ENCODE assay signal across 10 cellular contexts in genomic region chr19:10747271-10747670, GRCh38. TPM values are rescaled to one million over a fixed set of nuclear protein-coding genes. Genes with fewer than 3 reads are reported as not detected.
A peak's percentile ranks its signal among the peaks of the same experiment; 100 is the strongest.
DNase-seq lines count a peak whose midpoint lies in the region; ATAC-seq and TF ChIP-seq lines count a peak whose summit lies in the region.
"Had no signal": no experiment of that assay in that cellular context is flagged by ENCODE, and none has a peak within 500 bp of the region (broad histone marks: within the 10 kb centered on the region; RNA-seq: fewer than 3 reads in every experiment).

No MANE protein-coding gene starts in this region.

- ATAC-seq in activated naive CD8-positive, alpha-beta T cell treated with anti-CD3 and anti-CD28 coated beads, Interleukin-2, amount 10 ng/mL, durations not matched to agents 7 days and 5 days (ENCODE audit: low read depth), result no peak
- ATAC-seq in activated naive CD8-positive, alpha-beta T cell treated with anti-CD3 and anti-CD28 coated beads, Interleukin-2, amount 50 U/mL, for 24 hours, result no peak

- intact Hi-C loops in activated T-helper 2 cell treated with anti-CD3 and anti-CD28 coated beads, Interferon-gamma antibody, Interleukin-2, Interleukin-4, amounts not matched to agents 10 μg/mL and 5 μg/mL and 100 μg/mL, durations not matched to agents 14 hours and 24 hours and 36 hours (cut with micrococcal nuclease), result no loop called here
- intact Hi-C loops in transverse colon (cut with DNase I; ENCODE audit: low total_unique reads), result no loop called here

- TF ChIP-seq POLR2A in transverse colon (IDR thresholded peaks at IDR 0.05), result peak; percentile 67

- peak overlapping the region; percentile 86 to 88 (median 87) for H3K27ac ChIP-seq in transverse colon

- no peak for TF ChIP-seq CTCF in transverse colon (IDR thresholded peaks at IDR 0.05)

- POLR2A ChIA-PET in activated naive CD8-positive, alpha-beta T cell treated with anti-CD3 and anti-CD28 coated beads, Interleukin-2, amount 10 ng/mL, durations not matched to agents 7 days and 5 days (lab: Charles Lee), result no interaction called here

- H3K27ac Mint-ChIP-seq in activated naive CD8-positive, alpha-beta T cell treated with anti-CD3 and anti-CD28 coated beads, Interleukin-2, amount 10 ng/mL, durations not matched to agents 7 days and 5 days, result peak overlapping the region; percentile 68
- H3K27ac Mint-ChIP-seq in activated naive CD8-positive, alpha-beta T cell treated with anti-CD3 and anti-CD28 coated beads, Interleukin-2, amount 50 U/mL, for 24 hours, result no peak overlapping the region
- peak overlapping the region; percentile 22 for H3K27ac Mint-ChIP-seq in activated T-helper 2 cell treated with anti-CD3 and anti-CD28 coated beads, Interferon-gamma antibody, Interleukin-2, Interleukin-4, amounts not matched to agents 10 μg/mL and 5 μg/mL and 100 μg/mL, durations not matched to agents 14 hours and 24 hours and 36 hours

- DNase-seq in activated naive CD8-positive, alpha-beta T cell treated with anti-CD3 and anti-CD28 coated beads, Interleukin-2, amount 10 ng/mL, durations not matched to agents 7 days and 5 days, result no peak
- DNase-seq in activated naive CD8-positive, alpha-beta T cell treated with anti-CD3 and anti-CD28 coated beads, Interleukin-2, amount 50 U/mL, for 24 hours, result no peak
- no peak for DNase-seq in activated T-helper 2 cell treated with anti-CD3 and anti-CD28 coated beads, Interferon-gamma antibody, Interleukin-2, Interleukin-4, amounts not matched to agents 10 μg/mL and 5 μg/mL and 100 μg/mL, durations not matched to agents 14 hours and 24 hours and 36 hours (ENCODE audit: low spot score)
- peak; percentile 3 for DNase-seq in medulla oblongata (ENCODE audit: extremely low spot score)
- DNase-seq in transverse colon, result peak; percentile 88
- no peak for DNase-seq in amygdala (lab: John Stamatoyannopoulos, UW)
- DNase-seq in NCI-H1417 treated with DMSO at 0.1 percent for 48 hours (lab: John Stamatoyannopoulos, UW), result no peak
- no peak for DNase-seq in glomerular visceral epithelial cell (ENCODE audit: extremely low spot score)
- DNase-seq: activated T-cell treated with anti-CD3 and anti-CD28 coated beads, Interleukin-2, amount 50 U/mL, for 1 hour; NCI-H774 had no signal

- H3K4me3 Mint-ChIP-seq in activated naive CD8-positive, alpha-beta T cell treated with anti-CD3 and anti-CD28 coated beads, Interleukin-2, amount 10 ng/mL, durations not matched to agents 7 days and 5 days, result no peak overlapping the region
- H3K4me3 Mint-ChIP-seq in activated naive CD8-positive, alpha-beta T cell treated with anti-CD3 and anti-CD28 coated beads, Interleukin-2, amount 50 U/mL, for 24 hours, result no peak overlapping the region
- H3K4me3 Mint-ChIP-seq in activated T-helper 2 cell treated with anti-CD3 and anti-CD28 coated beads, Interferon-gamma antibody, Interleukin-2, Interleukin-4, amounts not matched to agents 10 μg/mL and 5 μg/mL and 100 μg/mL, durations not matched to agents 14 hours and 24 hours and 36 hours (ENCODE audit: low read depth), result no peak overlapping the region

- no peak overlapping the region for H3K4me3 ChIP-seq in transverse colon

- in situ Hi-C loops in transverse colon (cut with MboI; ENCODE audit: low pct_ligation_motif_present in 1 of 4, low pct_unique_long_range_greater_than_20kb in 1 of 4, low sequenced_read_pairs in 3 of 4), result no loop called here

- 42% methylated on average over 6 of the region's 6 CpGs; no CpG with 5 or more reads in 1 of the 2 donors for WGBS in transverse colon (ENCODE audit: low coverage in 1 of 2), 2 donors

- H3K36me3 Mint-ChIP-seq in activated naive CD8-positive, alpha-beta T cell treated with anti-CD3 and anti-CD28 coated beads, Interleukin-2, amount 10 ng/mL, durations not matched to agents 7 days and 5 days, result peaks cover 3% of the 10 kb centered on the region
- H3K36me3 Mint-ChIP-seq in activated naive CD8-positive, alpha-beta T cell treated with anti-CD3 and anti-CD28 coated beads, Interleukin-2, amount 50 U/mL, for 24 hours (ENCODE audit: low read depth), result peaks cover 2% of the 10 kb centered on the region
- peaks cover 4% of the 10 kb centered on the region for H3K36me3 Mint-ChIP-seq in activated T-helper 2 cell treated with anti-CD3 and anti-CD28 coated beads, Interferon-gamma antibody, Interleukin-2, Interleukin-4, amounts not matched to agents 10 μg/mL and 5 μg/mL and 100 μg/mL, durations not matched to agents 14 hours and 24 hours and 36 hours (ENCODE audit: low read depth)

- no peak for TF ChIP-seq EP300 in transverse colon (IDR thresholded peaks at IDR 0.05; ENCODE audit: low read depth)

- peaks cover 53 to 99% (median 95%) of the 10 kb centered on the region in 4 donors for H3K4me1 ChIP-seq in transverse colon

- H3K4me1 Mint-ChIP-seq in activated naive CD8-positive, alpha-beta T cell treated with anti-CD3 and anti-CD28 coated beads, Interleukin-2, amount 10 ng/mL, durations not matched to agents 7 days and 5 days, result peaks cover 42% of the 10 kb centered on the region
- peaks cover 63% of the 10 kb centered on the region for H3K4me1 Mint-ChIP-seq in activated naive CD8-positive, alpha-beta T cell treated with anti-CD3 and anti-CD28 coated beads, Interleukin-2, amount 50 U/mL, for 24 hours
- H3K4me1 Mint-ChIP-seq in activated T-helper 2 cell treated with anti-CD3 and anti-CD28 coated beads, Interferon-gamma antibody, Interleukin-2, Interleukin-4, amounts not matched to agents 10 μg/mL and 5 μg/mL and 100 μg/mL, durations not matched to agents 14 hours and 24 hours and 36 hours (ENCODE audit: low read depth), result peaks cover 32% of the 10 kb centered on the region

- no peaks in the 10 kb centered on the region for H3K27me3 ChIP-seq in transverse colon

- no peaks in the 10 kb centered on the region for H3K9me3 Mint-ChIP-seq in activated naive CD8-positive, alpha-beta T cell treated with anti-CD3 and anti-CD28 coated beads, Interleukin-2, amount 10 ng/mL, durations not matched to agents 7 days and 5 days
- H3K9me3 Mint-ChIP-seq in activated naive CD8-positive, alpha-beta T cell treated with anti-CD3 and anti-CD28 coated beads, Interleukin-2, amount 50 U/mL, for 24 hours, result no peaks in the 10 kb centered on the region
- no peaks in the 10 kb centered on the region for H3K9me3 Mint-ChIP-seq in activated T-helper 2 cell treated with anti-CD3 and anti-CD28 coated beads, Interferon-gamma antibody, Interleukin-2, Interleukin-4, amounts not matched to agents 10 μg/mL and 5 μg/mL and 100 μg/mL, durations not matched to agents 14 hours and 24 hours and 36 hours

- no peaks in the 10 kb centered on the region for H3K9me3 ChIP-seq in transverse colon

- no peaks in the 10 kb centered on the region for H3K36me3 ChIP-seq in transverse colon

- no peaks in the 10 kb centered on the region for H3K27me3 Mint-ChIP-seq in activated naive CD8-positive, alpha-beta T cell treated with anti-CD3 and anti-CD28 coated beads, Interleukin-2, amount 10 ng/mL, durations not matched to agents 7 days and 5 days
- H3K27me3 Mint-ChIP-seq in activated naive CD8-positive, alpha-beta T cell treated with anti-CD3 and anti-CD28 coated beads, Interleukin-2, amount 50 U/mL, for 24 hours, result no peaks in the 10 kb centered on the region
- H3K27me3 Mint-ChIP-seq in activated T-helper 2 cell treated with anti-CD3 and anti-CD28 coated beads, Interferon-gamma antibody, Interleukin-2, Interleukin-4, amounts not matched to agents 10 μg/mL and 5 μg/mL and 100 μg/mL, durations not matched to agents 14 hours and 24 hours and 36 hours (ENCODE audit: low read depth), result no peaks in the 10 kb centered on the region

RNA-seq across cellular contexts. Expression of gene DNM2, which starts 29.4 kb away (rescaled TPM):
- 100 to 1,000 TPM; 249 to 259 TPM for total RNA-seq in activated naive CD8-positive, alpha-beta T cell treated with anti-CD3 and anti-CD28 coated beads, Interleukin-2, amount 10 ng/mL, durations not matched to agents 7 days and 5 days
- total RNA-seq in activated T-helper 2 cell treated with anti-CD3 and anti-CD28 coated beads, Interferon-gamma antibody, Interleukin-2, Interleukin-4, amounts not matched to agents 10 μg/mL and 5 μg/mL and 100 μg/mL, durations not matched to agents 14 hours and 24 hours and 36 hours, result 185 and 198 TPM in 2 replicates
- 1,000 to 10,000 TPM in 1 of 4 donors, 100 to 1,000 TPM in 3; 469 to 1,152 (median 585) TPM for total RNA-seq in transverse colon

RNA-seq across cellular contexts. Expression of gene QTRT1, which starts 46.0 kb away (rescaled TPM):
- 10 to 100 TPM; 35.9 to 37.7 TPM for total RNA-seq in activated naive CD8-positive, alpha-beta T cell treated with anti-CD3 and anti-CD28 coated beads, Interleukin-2, amount 10 ng/mL, durations not matched to agents 7 days and 5 days
- 67.2 and 75.0 TPM in 2 replicates for total RNA-seq in activated T-helper 2 cell treated with anti-CD3 and anti-CD28 coated beads, Interferon-gamma antibody, Interleukin-2, Interleukin-4, amounts not matched to agents 10 μg/mL and 5 μg/mL and 100 μg/mL, durations not matched to agents 14 hours and 24 hours and 36 hours
- 100 to 1,000 TPM in 1 of 4 donors, 10 to 100 TPM in 3; 28.5 to 201 (median 39.9) TPM for total RNA-seq in transverse colon

Comparison
In these comparisons a context has a peak if more than half of its experiments do, and no peak if none do; other contexts are left out.
1. DNase-seq: peak in medulla oblongata (single experiment) and transverse colon (single experiment); none in activated naive CD8-positive, alpha-beta T cell treated with anti-CD3 and anti-CD28 coated beads, Interleukin-2, amount 10 ng/mL, durations not matched to agents 7 days and 5 days (single experiment), activated naive CD8-positive, alpha-beta T cell treated with anti-CD3 and anti-CD28 coated beads, Interleukin-2, amount 50 U/mL, for 24 hours (single experiment), activated T-helper 2 cell treated with anti-CD3 and anti-CD28 coated beads, Interferon-gamma antibody, Interleukin-2, Interleukin-4, amounts not matched to agents 10 μg/mL and 5 μg/mL and 100 μg/mL, durations not matched to agents 14 hours and 24 hours and 36 hours (single experiment), amygdala (0 of 56), NCI-H1417 treated with DMSO at 0.1 percent for 48 hours (single experiment) and glomerular visceral epithelial cell (single experiment).